Comparison of ENCODE assay signal across 17 cellular contexts in the genomic region with DNA sequence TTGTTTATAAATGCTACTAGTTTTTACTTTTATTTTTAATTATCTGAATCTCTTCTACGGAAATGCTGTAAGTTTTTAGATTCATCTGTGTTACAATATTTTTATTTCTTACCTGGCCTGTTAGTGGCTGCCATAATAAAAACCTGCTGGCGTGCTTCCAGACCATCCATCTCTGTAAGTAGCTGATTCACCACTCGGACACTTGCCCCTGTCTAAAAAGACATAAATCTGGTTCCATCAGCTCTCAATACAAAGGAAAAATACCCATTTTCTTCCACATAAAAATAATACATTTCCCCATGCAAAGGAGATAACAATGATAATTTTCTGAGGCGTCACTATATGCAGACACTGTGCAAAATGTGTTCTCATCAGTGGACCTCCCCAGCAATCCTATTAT.
DNase-seq lines count a peak whose midpoint lies in the region; ATAC-seq and TF ChIP-seq lines count a peak whose summit lies in the region.
"Had no signal": no experiment of that assay in that cellular context is flagged by ENCODE, and none has a peak within 500 bp of the region (broad histone marks: within the 10 kb centered on the region; RNA-seq: fewer than 3 reads in every experiment).

No MANE protein-coding gene starts in this region.

- H3K4me1 Mint-ChIP-seq in activated CD4-positive, alpha-beta memory T cell treated with anti-CD3 and anti-CD28 coated beads, Interleukin-2, amount 10 ng/mL, durations not matched to agents 7 days and 5 days = peaks cover 46% of the 10 kb centered on the region
- H3K4me1 Mint-ChIP-seq in activated CD4-positive, alpha-beta memory T cell treated with anti-CD3 and anti-CD28 coated beads for 36 hours (ENCODE audit: low read depth) = peaks cover 5% of the 10 kb centered on the region
- peaks cover 41% of the 10 kb centered on the region for H3K4me1 Mint-ChIP-seq in nephron progenitor cell
- peaks cover under 1% of the 10 kb centered on the region for H3K4me1 Mint-ChIP-seq in CD8-positive, alpha-beta T cell (ENCODE audit: low read depth)

- TF ChIP-seq CTCF in PC-3 (conservative IDR thresholded peaks at IDR 0.05; ENCODE audit: low read depth, low read length) (no peak), nephron progenitor cell (IDR thresholded peaks at IDR 0.05) (no peak)
- no peak for TF ChIP-seq CTCF in CD8-positive, alpha-beta T cell (IDR thresholded peaks at IDR 0.05)

- H3K36me3 ChIP-seq in PC-3 (ENCODE audit: low read depth, low read length) = peaks cover 19% of the 10 kb centered on the region
- H3K36me3 ChIP-seq in CD8-positive, alpha-beta T cell (ENCODE audit: insufficient read depth, low read length) = peaks cover 4% of the 10 kb centered on the region

- no peaks in the 10 kb centered on the region for H3K27me3 Mint-ChIP-seq in activated CD4-positive, alpha-beta memory T cell treated with anti-CD3 and anti-CD28 coated beads, Interleukin-2, amount 10 ng/mL, durations not matched to agents 7 days and 5 days
- H3K27me3 Mint-ChIP-seq in activated CD4-positive, alpha-beta memory T cell treated with anti-CD3 and anti-CD28 coated beads for 36 hours = no peaks in the 10 kb centered on the region
- no peaks in the 10 kb centered on the region for H3K27me3 Mint-ChIP-seq in nephron progenitor cell (ENCODE audit: low read depth, poor library complexity)
- no peaks in the 10 kb centered on the region for H3K27me3 Mint-ChIP-seq in CD8-positive, alpha-beta T cell (ENCODE audit: low read depth)
- H3K27me3 Mint-ChIP-seq: B cell; CD8-positive, alpha-beta memory T cell had no signal

- H3K27ac Mint-ChIP-seq in activated CD4-positive, alpha-beta memory T cell treated with anti-CD3 and anti-CD28 coated beads, Interleukin-2, amount 10 ng/mL, durations not matched to agents 7 days and 5 days = peak overlapping the region; percentile 44
- H3K27ac Mint-ChIP-seq in activated CD4-positive, alpha-beta memory T cell treated with anti-CD3 and anti-CD28 coated beads for 36 hours = no peak overlapping the region
- H3K27ac Mint-ChIP-seq in nephron progenitor cell = peak overlapping the region; percentile 87
- H3K27ac Mint-ChIP-seq in CD8-positive, alpha-beta T cell = no peak overlapping the region
- H3K27ac Mint-ChIP-seq: B cell; T-helper 1 cell treated with Interleukin-12 subunit alpha and Interleukin-12 subunit beta and Interleukin-4 antibody, amounts not matched to agents 30 μg/mL and 1 μg/mL, for 36 hours had no signal

- POLR2A ChIA-PET in activated CD4-positive, alpha-beta memory T cell treated with anti-CD3 and anti-CD28 coated beads, Interleukin-2, amount 10 ng/mL, durations not matched to agents 7 days and 5 days (lab: Charles Lee) = interaction anchor here (0.8 to 1.7 kb wide), 3 partner anchors 8 to 112 kb away, joined by 3 to 4 read pairs (median 3); no protein-coding TSS in a partner anchor
- POLR2A ChIA-PET in activated CD4-positive, alpha-beta memory T cell treated with anti-CD3 and anti-CD28 coated beads for 36 hours (lab: Charles Lee) = no interaction called here
- POLR2A ChIA-PET in HEK293T (lab: Yijun Ruan, JAX) = no interaction called here
- POLR2A ChIA-PET in PC-3 (lab: Charles Lee; ENCODE audit: unreplicated experiment) = no interaction called here
- POLR2A ChIA-PET in CD8-positive, alpha-beta T cell (lab: Charles Lee) = interaction anchor here (0.7 to 1.3 kb wide), 2 partner anchors 8 to 41 kb away, joined by 3 to 7 read pairs; no protein-coding TSS in a partner anchor

- H3K9ac ChIP-seq in PC-3 (ENCODE audit: low read length) = no peak overlapping the region

- ATAC-seq in PC-3 (no peak), GM18907 (IDR thresholded peaks at IDR 0.05; ENCODE audit: unreplicated experiment) (no peak)
- no peak for ATAC-seq in CD8-positive, alpha-beta T cell
- ATAC-seq: Panc1 had no signal

- intact Hi-C loops in activated CD4-positive, alpha-beta memory T cell treated with anti-CD3 and anti-CD28 coated beads for 36 hours (cut with micrococcal nuclease) = loop anchor here (5.0 kb wide), 1 partner anchor 76 kb away; no protein-coding TSS in a partner anchor
- intact Hi-C loops in PC-3 (cut with micrococcal nuclease) = no loop called here
- intact Hi-C loops in CD8-positive, alpha-beta T cell (cut with DNase I, micrococcal nuclease) = no loop called here

- H3K4me2 ChIP-seq in PC-3 (ENCODE audit: low read length) = no peak overlapping the region

- H3K27me3 ChIP-seq in PC-3 (ENCODE audit: low read length) = no peaks in the 10 kb centered on the region
- H3K27me3 ChIP-seq in CD8-positive, alpha-beta T cell (ENCODE audit: insufficient read depth, low read length) = no peaks in the 10 kb centered on the region

- 0 out of 2 replicates have a peak, but pooled peaks cover 3% of the 10 kb centered on the region for H3K4me1 ChIP-seq in PC-3 (ENCODE audit: insufficient read depth, low read length)
- H3K4me1 ChIP-seq in CD8-positive, alpha-beta T cell (ENCODE audit: insufficient read depth, low read length) = no peaks in the 10 kb centered on the region

- H3F3A ChIP-seq in PC-3 (ENCODE audit: low read length, unreplicated experiment) = peaks cover 4% of the 10 kb centered on the region

- no peak overlapping the region for H3K4me3 ChIP-seq in PC-3 (ENCODE audit: low read length)
- H3K4me3 ChIP-seq in CD8-positive, alpha-beta T cell (ENCODE audit: low read depth, low read length) = no peak overlapping the region

- no TSS peak for BruUV-seq in PC-3 (replicated peaks; lab: Mats Ljungman, UMichigan)

- DNase-seq in activated CD4-positive, alpha-beta memory T cell treated with anti-CD3 and anti-CD28 coated beads, Interleukin-2, amount 10 ng/mL, durations not matched to agents 7 days and 5 days = no peak
- DNase-seq in activated CD4-positive, alpha-beta memory T cell treated with anti-CD3 and anti-CD28 coated beads for 36 hours = no peak
- no peak for DNase-seq in HEK293T (ENCODE audit: extremely low spot score)
- peak; percentile 54 for DNase-seq in PC-3
- DNase-seq in nephron progenitor cell = no peak
- DNase-seq in CD8-positive, alpha-beta T cell = no peak
- DNase-seq: ACHN; CD8-positive, alpha-beta memory T cell; NCI-H1417; NCI-H1930; NCI-H226; NCI-H526; Right ventricle myocardium superior had no signal

- no peaks in the 10 kb centered on the region for H3K9me2 ChIP-seq in PC-3 (replicated peaks; ENCODE audit: low read length)

- H3K9me3 ChIP-seq in PC-3 (ENCODE audit: low read length) = no peaks in the 10 kb centered on the region
- no peaks in the 10 kb centered on the region for H3K9me3 ChIP-seq in CD8-positive, alpha-beta T cell (ENCODE audit: low read length)

- CTCF ChIA-PET in activated CD4-positive, alpha-beta memory T cell treated with anti-CD3 and anti-CD28 coated beads, Interleukin-2, amount 10 ng/mL, durations not matched to agents 7 days and 5 days (lab: Charles Lee) = interaction anchor here (0.7 to 1.0 kb wide), 2 partner anchors 25 to 165 kb away, joined by 3 to 4 read pairs; no protein-coding TSS in a partner anchor
- CTCF ChIA-PET in activated CD4-positive, alpha-beta memory T cell treated with anti-CD3 and anti-CD28 coated beads for 36 hours (lab: Charles Lee) = interaction anchor here (1.1 kb wide), 1 partner anchor 117 kb away, joined by 3 read pairs; no protein-coding TSS in a partner anchor
- CTCF ChIA-PET in HEK293T (lab: Yijun Ruan, JAX) = interaction anchor here (0.6 to 0.7 kb wide), 2 partner anchors 23 to 275 kb away, joined by 3 to 5 read pairs; no protein-coding TSS in a partner anchor
- CTCF ChIA-PET in PC-3 (lab: Charles Lee) = no interaction called here
- CTCF ChIA-PET in CD8-positive, alpha-beta T cell (lab: Charles Lee) = no interaction called here

- H3K27ac ChIP-seq in PC-3 (ENCODE audit: low read length) = no peak overlapping the region
- H3K27ac ChIP-seq in CD8-positive, alpha-beta T cell (ENCODE audit: low read depth, low read length) = no peak overlapping the region

- H2AFZ ChIP-seq in PC-3 (ENCODE audit: low read length) = no peak overlapping the region

- H3K4me3 Mint-ChIP-seq in activated CD4-positive, alpha-beta memory T cell treated with anti-CD3 and anti-CD28 coated beads, Interleukin-2, amount 10 ng/mL, durations not matched to agents 7 days and 5 days = no peak overlapping the region
- no peak overlapping the region for H3K4me3 Mint-ChIP-seq in activated CD4-positive, alpha-beta memory T cell treated with anti-CD3 and anti-CD28 coated beads for 36 hours
- no peak overlapping the region for H3K4me3 Mint-ChIP-seq in nephron progenitor cell
- H3K4me3 Mint-ChIP-seq in CD8-positive, alpha-beta T cell = no peak overlapping the region
- H3K4me3 Mint-ChIP-seq: B cell; CD8-positive, alpha-beta memory T cell; T-helper 1 cell treated with Interleukin-12 subunit alpha and Interleukin-12 subunit beta and Interleukin-4 antibody, amounts not matched to agents 30 μg/mL and 1 μg/mL, for 36 hours had no signal

- peaks cover 54% of the 10 kb centered on the region for H3K36me3 Mint-ChIP-seq in activated CD4-positive, alpha-beta memory T cell treated with anti-CD3 and anti-CD28 coated beads, Interleukin-2, amount 10 ng/mL, durations not matched to agents 7 days and 5 days (ENCODE audit: low read depth)
- peaks cover 7% of the 10 kb centered on the region for H3K36me3 Mint-ChIP-seq in activated CD4-positive, alpha-beta memory T cell treated with anti-CD3 and anti-CD28 coated beads for 36 hours
- H3K36me3 Mint-ChIP-seq in nephron progenitor cell (ENCODE audit: low read depth) = peaks cover 47% of the 10 kb centered on the region
- peaks cover 58% of the 10 kb centered on the region for H3K36me3 Mint-ChIP-seq in CD8-positive, alpha-beta T cell

- H3K9me3 Mint-ChIP-seq in activated CD4-positive, alpha-beta memory T cell treated with anti-CD3 and anti-CD28 coated beads, Interleukin-2, amount 10 ng/mL, durations not matched to agents 7 days and 5 days = no peaks in the 10 kb centered on the region
- H3K9me3 Mint-ChIP-seq in activated CD4-positive, alpha-beta memory T cell treated with anti-CD3 and anti-CD28 coated beads for 36 hours = no peaks in the 10 kb centered on the region
- no peaks in the 10 kb centered on the region for H3K9me3 Mint-ChIP-seq in nephron progenitor cell
- H3K9me3 Mint-ChIP-seq in CD8-positive, alpha-beta T cell = no peaks in the 10 kb centered on the region
- H3K9me3 Mint-ChIP-seq: CD8-positive, alpha-beta memory T cell; T-helper 1 cell treated with Interleukin-12 subunit alpha and Interleukin-12 subunit beta and Interleukin-4 antibody, amounts not matched to agents 30 μg/mL and 1 μg/mL, for 36 hours had no signal

- no peaks in the 10 kb centered on the region for H3K79me2 ChIP-seq in PC-3 (ENCODE audit: low read length)

- no peaks in the 10 kb centered on the region for H4K20me1 ChIP-seq in PC-3 (ENCODE audit: low read length)

TF ChIP-seq in HEK293T, 16 proteins besides CTCF, POLR2A, EP300 and RAD21 (continues in another document):
- TF ChIP-seq, protein P1, sequence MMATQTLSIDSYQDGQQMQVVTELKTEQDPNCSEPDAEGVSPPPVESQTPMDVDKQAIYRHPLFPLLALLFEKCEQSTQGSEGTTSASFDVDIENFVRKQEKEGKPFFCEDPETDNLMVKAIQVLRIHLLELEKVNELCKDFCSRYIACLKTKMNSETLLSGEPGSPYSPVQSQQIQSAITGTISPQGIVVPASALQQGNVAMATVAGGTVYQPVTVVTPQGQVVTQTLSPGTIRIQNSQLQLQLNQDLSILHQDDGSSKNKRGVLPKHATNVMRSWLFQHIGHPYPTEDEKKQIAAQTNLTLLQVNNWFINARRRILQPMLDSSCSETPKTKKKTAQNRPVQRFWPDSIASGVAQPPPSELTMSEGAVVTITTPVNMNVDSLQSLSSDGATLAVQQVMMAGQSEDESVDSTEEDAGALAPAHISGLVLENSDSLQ (IDR thresholded peaks at IDR 0.05) = 0 out of 2 replicates have a peak, but pooled peaks have one; percentile 15

Comparison
In these comparisons a context has a peak if more than half of its experiments do, and no peak if none do; other contexts are left out.
1. H3K27ac Mint-ChIP-seq: peak in activated CD4-positive, alpha-beta memory T cell treated with anti-CD3 and anti-CD28 coated beads, Interleukin-2, amount 10 ng/mL, durations not matched to agents 7 days and 5 days (single experiment) and nephron progenitor cell (single experiment); none in activated CD4-positive, alpha-beta memory T cell treated with anti-CD3 and anti-CD28 coated beads for 36 hours (single experiment) and CD8-positive, alpha-beta T cell (single experiment).
2. POLR2A ChIA-PET loops: an anchor here in activated CD4-positive, alpha-beta memory T cell treated with anti-CD3 and anti-CD28 coated beads, Interleukin-2, amount 10 ng/mL, durations not matched to agents 7 days and 5 days (0.8 to 1.7 kb wide) and CD8-positive, alpha-beta T cell (0.7 to 1.3 kb wide); none called in activated CD4-positive, alpha-beta memory T cell treated with anti-CD3 and anti-CD28 coated beads for 36 hours, HEK293T and PC-3.
3. CTCF ChIA-PET loops: an anchor here in activated CD4-positive, alpha-beta memory T cell treated with anti-CD3 and anti-CD28 coated beads, Interleukin-2, amount 10 ng/mL, durations not matched to agents 7 days and 5 days (0.7 to 1.0 kb wide), activated CD4-positive, alpha-beta memory T cell treated with anti-CD3 and anti-CD28 coated beads for 36 hours (1.1 kb wide) and HEK293T (0.6 to 0.7 kb wide); none called in PC-3 and CD8-positive, alpha-beta T cell.